1 cellular context compared by ENCODE assay signal in genomic region chr22:45997077-45997774, GRCh38.
TF ChIP-seq lines count a peak whose summit lies in the region.

No MANE protein-coding gene starts in this region.

TF ChIP-seq in GM23338, 12 proteins besides CTCF, POLR2A, EP300 and RAD21 (continued from another document):
- TF ChIP-seq, protein P1, sequence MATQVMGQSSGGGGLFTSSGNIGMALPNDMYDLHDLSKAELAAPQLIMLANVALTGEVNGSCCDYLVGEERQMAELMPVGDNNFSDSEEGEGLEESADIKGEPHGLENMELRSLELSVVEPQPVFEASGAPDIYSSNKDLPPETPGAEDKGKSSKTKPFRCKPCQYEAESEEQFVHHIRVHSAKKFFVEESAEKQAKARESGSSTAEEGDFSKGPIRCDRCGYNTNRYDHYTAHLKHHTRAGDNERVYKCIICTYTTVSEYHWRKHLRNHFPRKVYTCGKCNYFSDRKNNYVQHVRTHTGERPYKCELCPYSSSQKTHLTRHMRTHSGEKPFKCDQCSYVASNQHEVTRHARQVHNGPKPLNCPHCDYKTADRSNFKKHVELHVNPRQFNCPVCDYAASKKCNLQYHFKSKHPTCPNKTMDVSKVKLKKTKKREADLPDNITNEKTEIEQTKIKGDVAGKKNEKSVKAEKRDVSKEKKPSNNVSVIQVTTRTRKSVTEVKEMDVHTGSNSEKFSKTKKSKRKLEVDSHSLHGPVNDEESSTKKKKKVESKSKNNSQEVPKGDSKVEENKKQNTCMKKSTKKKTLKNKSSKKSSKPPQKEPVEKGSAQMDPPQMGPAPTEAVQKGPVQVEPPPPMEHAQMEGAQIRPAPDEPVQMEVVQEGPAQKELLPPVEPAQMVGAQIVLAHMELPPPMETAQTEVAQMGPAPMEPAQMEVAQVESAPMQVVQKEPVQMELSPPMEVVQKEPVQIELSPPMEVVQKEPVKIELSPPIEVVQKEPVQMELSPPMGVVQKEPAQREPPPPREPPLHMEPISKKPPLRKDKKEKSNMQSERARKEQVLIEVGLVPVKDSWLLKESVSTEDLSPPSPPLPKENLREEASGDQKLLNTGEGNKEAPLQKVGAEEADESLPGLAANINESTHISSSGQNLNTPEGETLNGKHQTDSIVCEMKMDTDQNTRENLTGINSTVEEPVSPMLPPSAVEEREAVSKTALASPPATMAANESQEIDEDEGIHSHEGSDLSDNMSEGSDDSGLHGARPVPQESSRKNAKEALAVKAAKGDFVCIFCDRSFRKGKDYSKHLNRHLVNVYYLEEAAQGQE (IDR thresholded peaks at IDR 0.05; ENCODE audit: unreplicated experiment): no peak
- TF ChIP-seq NANOG (IDR thresholded peaks at IDR 0.05; ENCODE audit: borderline replicate concordance): no peak
